Comparison of ENCODE assay signal across 21 cellular contexts in the genomic region with DNA sequence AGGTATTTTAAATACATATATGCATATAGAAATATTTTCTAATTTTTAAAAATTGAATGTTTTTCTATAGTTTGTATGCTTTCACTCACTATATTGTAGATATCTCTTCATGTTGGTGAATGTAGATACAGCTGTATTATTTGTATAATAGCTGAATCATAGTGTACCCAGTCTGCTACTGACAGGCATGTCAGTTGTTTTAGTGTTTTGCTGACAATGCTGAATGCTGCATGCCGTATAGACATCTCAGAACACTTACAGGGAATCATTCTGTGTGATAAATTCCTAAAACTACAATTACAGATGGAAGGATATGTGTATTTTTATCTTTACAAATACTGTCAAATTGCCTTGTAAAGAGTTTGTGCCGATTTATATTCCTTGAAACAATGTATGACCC.
"Had no signal": no experiment of that assay in that cellular context is flagged by ENCODE, and none has a peak within 500 bp of the region (broad histone marks: within the 10 kb centered on the region; RNA-seq: fewer than 3 reads in every experiment).

No MANE protein-coding gene starts in this region.

- DNase-seq: activated CD4-positive, alpha-beta T cell treated with anti-CD3 and anti-CD28 coated beads for 4 hours; activated CD4-positive, alpha-beta T cell treated with anti-CD3 and anti-CD28 coated beads, Interleukin-2, amount 50 U/mL, for 4 hours; activated naive CD4-positive, alpha-beta T cell; activated T-cell treated with anti-CD3 and anti-CD28 coated beads for 4 hours; activated T-cell treated with anti-CD3 and anti-CD28 coated beads, Interleukin-2, amount 50 U/mL, for 72 hours; gastrocnemius medialis; glutamatergic neuron; islet precursor cell; left ventricle myocardium inferior; sigmoid colon; small intestine; stimulated activated CD4-positive, alpha-beta T cell treated with anti-CD3 and anti-CD28 coated beads, Interleukin-4, amount 100 ng/mL, for 24 hours; trophoblast cell; uterus had no signal

- H3K27me3 ChIP-seq: breast epithelium, gastrocnemius medialis, neutrophil, sigmoid colon, uterus had no signal

- H3K36me3 ChIP-seq: breast epithelium, gastrocnemius medialis, left ventricle myocardium inferior, neutrophil, sigmoid colon, thoracic aorta, uterus had no signal

- H3K4me1 ChIP-seq: breast epithelium, gastrocnemius medialis, left ventricle myocardium inferior, sigmoid colon, uterus had no signal

- H3K9me3 ChIP-seq: breast epithelium, gastrocnemius medialis, left ventricle myocardium inferior, neutrophil, sigmoid colon, thoracic aorta, uterus had no signal

- H3K4me3 ChIP-seq: breast epithelium, gastrocnemius medialis, left ventricle myocardium inferior, sigmoid colon, thoracic aorta, uterus had no signal

- ATAC-seq: activated naive CD4-positive, alpha-beta T cell treated with anti-CD3 and anti-CD28 coated beads, Interleukin-2, amount 50 U/mL, for 72 hours; activated T-cell treated with anti-CD3 and anti-CD28 coated beads, Interleukin-2, amount 50 U/mL, for 72 hours; gastrocnemius medialis; stimulated activated effector memory CD8-positive, alpha-beta T cell treated with anti-CD3 and anti-CD28 coated beads, Interleukin-12 subunit alpha, Interleukin-12 subunit beta, amount 100 ng/mL, for 72 hours had no signal

- H3K27ac ChIP-seq: breast epithelium, gastrocnemius medialis, left ventricle myocardium inferior, neutrophil, sigmoid colon, thoracic aorta, uterus, VCaP had no signal

- FAIRE-seq: TTC549 had no signal
